ENCODE assay signal across 1 cellular context in the genomic region with DNA sequence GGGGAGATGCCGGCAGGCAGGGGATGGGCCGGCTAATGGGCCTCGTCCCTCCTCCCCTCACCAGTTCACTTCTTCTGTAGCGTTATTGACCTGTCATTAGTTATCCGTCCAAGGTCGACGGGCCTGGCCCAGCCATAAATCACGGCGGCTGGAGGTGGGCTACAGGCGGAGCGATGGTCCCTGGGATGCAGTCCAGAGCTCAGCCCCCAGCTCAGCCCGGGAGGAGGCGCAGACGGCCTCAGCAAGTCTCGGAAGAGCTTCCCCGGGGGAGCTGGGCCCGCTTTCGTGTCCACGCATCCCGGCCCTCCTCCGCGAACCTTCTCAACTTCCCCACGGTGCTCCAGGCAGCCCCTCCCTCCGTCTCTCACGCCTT.
TF ChIP-seq lines count a peak whose summit lies in the region.

No MANE protein-coding gene starts in this region.

TF ChIP-seq in HepG2, 621 proteins besides CTCF, POLR2A, EP300 and RAD21:
- TF ChIP-seq TCF12 (IDR thresholded peaks at IDR 0.05): no peak
- TF ChIP-seq TCF12 (CRISPR knock-in tag; IDR thresholded peaks at IDR 0.05): no peak
- no peak for TF ChIP-seq ARNT (IDR thresholded peaks at IDR 0.05)
- TF ChIP-seq, protein P1, sequence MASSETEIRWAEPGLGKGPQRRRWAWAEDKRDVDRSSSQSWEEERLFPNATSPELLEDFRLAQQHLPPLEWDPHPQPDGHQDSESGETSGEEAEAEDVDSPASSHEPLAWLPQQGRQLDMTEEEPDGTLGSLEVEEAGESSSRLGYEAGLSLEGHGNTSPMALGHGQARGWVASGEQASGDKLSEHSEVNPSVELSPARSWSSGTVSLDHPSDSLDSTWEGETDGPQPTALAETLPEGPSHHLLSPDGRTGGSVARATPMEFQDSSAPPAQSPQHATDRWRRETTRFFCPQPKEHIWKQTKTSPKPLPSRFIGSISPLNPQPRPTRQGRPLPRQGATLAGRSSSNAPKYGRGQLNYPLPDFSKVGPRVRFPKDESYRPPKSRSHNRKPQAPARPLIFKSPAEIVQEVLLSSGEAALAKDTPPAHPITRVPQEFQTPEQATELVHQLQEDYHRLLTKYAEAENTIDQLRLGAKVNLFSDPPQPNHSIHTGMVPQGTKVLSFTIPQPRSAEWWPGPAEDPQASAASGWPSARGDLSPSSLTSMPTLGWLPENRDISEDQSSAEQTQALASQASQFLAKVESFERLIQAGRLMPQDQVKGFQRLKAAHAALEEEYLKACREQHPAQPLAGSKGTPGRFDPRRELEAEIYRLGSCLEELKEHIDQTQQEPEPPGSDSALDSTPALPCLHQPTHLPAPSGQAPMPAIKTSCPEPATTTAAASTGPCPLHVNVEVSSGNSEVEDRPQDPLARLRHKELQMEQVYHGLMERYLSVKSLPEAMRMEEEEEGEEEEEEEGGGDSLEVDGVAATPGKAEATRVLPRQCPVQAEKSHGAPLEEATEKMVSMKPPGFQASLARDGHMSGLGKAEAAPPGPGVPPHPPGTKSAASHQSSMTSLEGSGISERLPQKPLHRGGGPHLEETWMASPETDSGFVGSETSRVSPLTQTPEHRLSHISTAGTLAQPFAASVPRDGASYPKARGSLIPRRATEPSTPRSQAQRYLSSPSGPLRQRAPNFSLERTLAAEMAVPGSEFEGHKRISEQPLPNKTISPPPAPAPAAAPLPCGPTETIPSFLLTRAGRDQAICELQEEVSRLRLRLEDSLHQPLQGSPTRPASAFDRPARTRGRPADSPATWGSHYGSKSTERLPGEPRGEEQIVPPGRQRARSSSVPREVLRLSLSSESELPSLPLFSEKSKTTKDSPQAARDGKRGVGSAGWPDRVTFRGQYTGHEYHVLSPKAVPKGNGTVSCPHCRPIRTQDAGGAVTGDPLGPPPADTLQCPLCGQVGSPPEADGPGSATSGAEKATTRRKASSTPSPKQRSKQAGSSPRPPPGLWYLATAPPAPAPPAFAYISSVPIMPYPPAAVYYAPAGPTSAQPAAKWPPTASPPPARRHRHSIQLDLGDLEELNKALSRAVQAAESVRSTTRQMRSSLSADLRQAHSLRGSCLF (CRISPR knock-in tag; IDR thresholded peaks at IDR 0.05; ENCODE audit: borderline replicate concordance): no peak
- TF ChIP-seq, protein P2, sequence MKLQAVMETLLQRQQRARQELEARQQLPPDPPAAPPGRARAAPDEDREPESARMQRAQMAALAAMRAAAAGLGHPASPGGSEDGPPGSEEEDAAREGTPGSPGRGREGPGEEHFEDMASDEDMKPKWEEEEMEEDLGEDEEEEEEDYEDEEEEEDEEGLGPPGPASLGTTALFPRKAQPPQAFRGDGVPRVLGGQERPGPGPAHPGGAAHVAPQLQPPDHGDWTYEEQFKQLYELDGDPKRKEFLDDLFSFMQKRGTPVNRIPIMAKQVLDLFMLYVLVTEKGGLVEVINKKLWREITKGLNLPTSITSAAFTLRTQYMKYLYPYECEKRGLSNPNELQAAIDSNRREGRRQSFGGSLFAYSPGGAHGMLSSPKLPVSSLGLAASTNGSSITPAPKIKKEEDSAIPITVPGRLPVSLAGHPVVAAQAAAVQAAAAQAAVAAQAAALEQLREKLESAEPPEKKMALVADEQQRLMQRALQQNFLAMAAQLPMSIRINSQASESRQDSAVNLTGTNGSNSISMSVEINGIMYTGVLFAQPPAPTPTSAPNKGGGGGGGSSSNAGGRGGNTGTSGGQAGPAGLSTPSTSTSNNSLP (IDR thresholded peaks at IDR 0.05; ENCODE audit: low read depth, low read length): no peak
- TF ChIP-seq, protein P3, sequence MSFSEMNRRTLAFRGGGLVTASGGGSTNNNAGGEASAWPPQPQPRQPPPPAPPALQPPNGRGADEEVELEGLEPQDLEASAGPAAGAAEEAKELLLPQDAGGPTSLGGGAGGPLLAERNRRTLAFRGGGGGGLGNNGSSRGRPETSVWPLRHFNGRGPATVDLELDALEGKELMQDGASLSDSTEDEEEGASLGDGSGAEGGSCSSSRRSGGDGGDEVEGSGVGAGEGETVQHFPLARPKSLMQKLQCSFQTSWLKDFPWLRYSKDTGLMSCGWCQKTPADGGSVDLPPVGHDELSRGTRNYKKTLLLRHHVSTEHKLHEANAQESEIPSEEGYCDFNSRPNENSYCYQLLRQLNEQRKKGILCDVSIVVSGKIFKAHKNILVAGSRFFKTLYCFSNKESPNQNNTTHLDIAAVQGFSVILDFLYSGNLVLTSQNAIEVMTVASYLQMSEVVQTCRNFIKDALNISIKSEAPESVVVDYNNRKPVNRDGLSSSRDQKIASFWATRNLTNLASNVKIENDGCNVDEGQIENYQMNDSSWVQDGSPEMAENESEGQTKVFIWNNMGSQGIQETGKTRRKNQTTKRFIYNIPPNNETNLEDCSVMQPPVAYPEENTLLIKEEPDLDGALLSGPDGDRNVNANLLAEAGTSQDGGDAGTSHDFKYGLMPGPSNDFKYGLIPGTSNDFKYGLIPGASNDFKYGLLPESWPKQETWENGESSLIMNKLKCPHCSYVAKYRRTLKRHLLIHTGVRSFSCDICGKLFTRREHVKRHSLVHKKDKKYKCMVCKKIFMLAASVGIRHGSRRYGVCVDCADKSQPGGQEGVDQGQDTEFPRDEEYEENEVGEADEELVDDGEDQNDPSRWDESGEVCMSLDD (CRISPR knock-in tag; IDR thresholded peaks at IDR 0.05; ENCODE audit: borderline replicate concordance): no peak
- TF ChIP-seq RBAK (CRISPR knock-in tag; IDR thresholded peaks at IDR 0.05): no peak
- TF ChIP-seq, protein P4, sequence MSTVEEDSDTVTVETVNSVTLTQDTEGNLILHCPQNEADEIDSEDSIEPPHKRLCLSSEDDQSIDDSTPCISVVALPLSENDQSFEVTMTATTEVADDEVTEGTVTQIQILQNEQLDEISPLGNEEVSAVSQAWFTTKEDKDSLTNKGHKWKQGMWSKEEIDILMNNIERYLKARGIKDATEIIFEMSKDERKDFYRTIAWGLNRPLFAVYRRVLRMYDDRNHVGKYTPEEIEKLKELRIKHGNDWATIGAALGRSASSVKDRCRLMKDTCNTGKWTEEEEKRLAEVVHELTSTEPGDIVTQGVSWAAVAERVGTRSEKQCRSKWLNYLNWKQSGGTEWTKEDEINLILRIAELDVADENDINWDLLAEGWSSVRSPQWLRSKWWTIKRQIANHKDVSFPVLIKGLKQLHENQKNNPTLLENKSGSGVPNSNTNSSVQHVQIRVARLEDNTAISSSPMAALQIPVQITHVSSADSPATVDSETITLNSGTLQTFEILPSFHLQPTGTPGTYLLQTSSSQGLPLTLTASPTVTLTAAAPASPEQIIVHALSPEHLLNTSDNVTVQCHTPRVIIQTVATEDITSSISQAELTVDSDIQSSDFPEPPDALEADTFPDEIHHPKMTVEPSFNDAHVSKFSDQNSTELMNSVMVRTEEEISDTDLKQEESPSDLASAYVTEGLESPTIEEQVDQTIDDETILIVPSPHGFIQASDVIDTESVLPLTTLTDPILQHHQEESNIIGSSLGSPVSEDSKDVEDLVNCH (CRISPR knock-in tag; IDR thresholded peaks at IDR 0.05): no peak
- TF ChIP-seq ZNF44 (CRISPR knock-in tag; IDR thresholded peaks at IDR 0.05): no peak
- no peak for TF ChIP-seq MAZ (IDR thresholded peaks at IDR 0.05; ENCODE audit: borderline replicate concordance, low read depth, low read length)
- TF ChIP-seq MAZ (CRISPR knock-in tag; IDR thresholded peaks at IDR 0.05; ENCODE audit: low read depth): 0 out of 2 replicates have a peak, but pooled peaks have one; percentile 5
- TF ChIP-seq ZNF263 (CRISPR knock-in tag; IDR thresholded peaks at IDR 0.05): peak; percentile 40; the same call in 1 of the 2 replicates
- no peak for TF ChIP-seq NRL (CRISPR knock-in tag; IDR thresholded peaks at IDR 0.05; ENCODE audit: borderline replicate concordance)
- TF ChIP-seq SAFB2 (CRISPR knock-in tag; IDR thresholded peaks at IDR 0.05; ENCODE audit: borderline replicate concordance, low read depth): no peak
